1 cellular context compared by ENCODE assay signal in genomic region chr5:68178579-68178978, GRCh38.
TF ChIP-seq lines count a peak whose summit lies in the region.

No MANE protein-coding gene starts in this region.

TF ChIP-seq in K562, 482 proteins besides CTCF, POLR2A, EP300 and RAD21 (continued from another document):
- TF ChIP-seq ATF1 (CRISPR knock-in tag; IDR thresholded peaks at IDR 0.05) (no peak), ATF1 (tag; IDR thresholded peaks at IDR 0.05) (no peak), KDM4B (IDR thresholded peaks at IDR 0.05; ENCODE audit: borderline replicate concordance in 2 of 2, low read depth in 1 of 2) (no peak), ZBTB9 (CRISPR knock-in tag; IDR thresholded peaks at IDR 0.05) (no peak), RCOR1 (IDR thresholded peaks at IDR 0.05; ENCODE audit: borderline replicate concordance in 1 of 2, low read depth in 2 of 2, low read length in 2 of 2) (peak in 1 of 2 experiments; percentile 60; a peak in 1 of 4 replicates), PURB (CRISPR knock-in tag; IDR thresholded peaks at IDR 0.05; ENCODE audit: low read depth) (no peak), E2F4 (CRISPR knock-in tag; IDR thresholded peaks at IDR 0.05; ENCODE audit: low read depth) (no peak), MED1 (CRISPR knock-in tag; IDR thresholded peaks at IDR 0.05; ENCODE audit: borderline replicate concordance) (no peak), ZNF589 (CRISPR knock-in tag; IDR thresholded peaks at IDR 0.05; ENCODE audit: low read depth) (no peak), HEY1 (CRISPR knock-in tag; IDR thresholded peaks at IDR 0.05; ENCODE audit: borderline replicate concordance) (no peak), PCBP1 (IDR thresholded peaks at IDR 0.05; ENCODE audit: low read depth, low read length, poor library complexity, severe bottlenecking) (no peak), CBFA2T2 (conservative IDR thresholded peaks at IDR 0.05) (peak; percentile 19; the same call in 1 of the 2 replicates), ELF4 (CRISPR knock-in tag; IDR thresholded peaks at IDR 0.05) (no peak), DLX4 (CRISPR knock-in tag; IDR thresholded peaks at IDR 0.05) (no peak), NFE2 (IDR thresholded peaks at IDR 0.05; ENCODE audit: low read depth) (peak; percentile 51; the same call in 1 of the 2 replicates), FOXM1 (IDR thresholded peaks at IDR 0.05; ENCODE audit: low read depth) (no peak), FOXM1 (CRISPR knock-in tag; IDR thresholded peaks at IDR 0.05; ENCODE audit: low read depth) (no peak), SRSF7 (optimal IDR thresholded peaks at IDR 0.05; ENCODE audit: low read depth, low read length) (no peak), FOSL1 (tag; conservative IDR thresholded peaks at IDR 0.05) (peak; percentile 41; the same call in 1 of the 2 replicates), HIVEP1 (CRISPR knock-in tag; IDR thresholded peaks at IDR 0.05) (no peak), ARID1B (IDR thresholded peaks at IDR 0.05) (0 out of 2 replicates have a peak, but pooled peaks have one; percentile 19), ZNF586 (CRISPR knock-in tag; conservative IDR thresholded peaks at IDR 0.05) (no peak), TGIF2 (CRISPR knock-in tag; IDR thresholded peaks at IDR 0.05) (no peak), ZNF239 (CRISPR knock-in tag; IDR thresholded peaks at IDR 0.05) (no peak), ZBTB34 (CRISPR knock-in tag; IDR thresholded peaks at IDR 0.05) (no peak), CBX2 (IDR thresholded peaks at IDR 0.05; ENCODE audit: insufficient read depth, low read length, poor library complexity, severe bottlenecking) (no peak), POLR3A (IDR thresholded peaks at IDR 0.05; ENCODE audit: borderline replicate concordance, extremely low read depth, insufficient read depth, insufficient read length) (no peak)
